ENCODE assay signal across 29 cellular contexts in the genomic region with DNA sequence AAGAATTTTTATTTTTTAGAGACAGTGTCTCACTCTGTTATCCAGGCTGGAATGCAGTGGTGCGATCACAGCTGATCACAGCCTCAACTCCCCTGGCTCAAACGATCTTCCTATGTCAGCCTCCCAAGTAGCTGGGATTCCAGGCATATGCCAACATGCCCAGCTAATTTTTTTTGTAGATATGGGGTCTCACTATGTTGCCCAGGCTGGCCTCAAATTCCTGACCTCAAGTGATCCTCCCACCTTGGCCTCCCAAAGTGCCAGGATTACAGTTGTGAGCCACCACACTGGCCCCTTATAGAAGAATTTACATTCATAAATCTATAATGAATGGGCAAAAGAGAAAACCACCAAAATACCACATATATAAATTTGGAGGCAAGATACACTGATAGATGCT.
"Had no signal": no experiment of that assay in that cellular context is flagged by ENCODE, and none has a peak within 500 bp of the region (broad histone marks: within the 10 kb centered on the region; RNA-seq: fewer than 3 reads in every experiment).

No MANE protein-coding gene starts in this region.

- H3K4me1 ChIP-seq: ascending aorta, breast epithelium, colonic mucosa had no signal

- DNase-seq: activated CD4-positive, alpha-beta memory T cell treated with anti-CD3 and anti-CD28 coated beads, Interleukin-2, amount 10 ng/mL, durations not matched to agents 7 days and 5 days; activated CD4-positive, alpha-beta T cell treated with anti-CD3 and anti-CD28 coated beads for 1 hour; activated CD4-positive, alpha-beta T cell treated with anti-CD3 and anti-CD28 coated beads for 4 hours; activated CD4-positive, alpha-beta T cell treated with anti-CD3 and anti-CD28 coated beads, Interleukin-2, amount 10 ng/mL, durations not matched to agents 7 days and 5 days; activated CD4-positive, alpha-beta T cell treated with anti-CD3 and anti-CD28 coated beads, Interleukin-2, amount 50 U/mL, for 4 hours; activated CD8-positive, alpha-beta memory T cell treated with anti-CD3 and anti-CD28 coated beads, Interleukin-2, amount 50 U/mL, for 48 hours; activated effector memory CD4-positive, alpha-beta T cell treated with Interleukin-2 at 50 U/mL for 16 hours; activated gamma-delta T cell treated with Interleukin-2 at 50 U/mL for 16 hours; activated naive CD4-positive, alpha-beta T cell treated with anti-CD3 and anti-CD28 coated beads, Interleukin-2, amount 50 U/mL, for 16 hours; activated naive CD4-positive, alpha-beta T cell treated with Interleukin-2 at 50 U/mL for 16 hours; activated naive CD8-positive, alpha-beta T cell treated with anti-CD3 and anti-CD28 coated beads for 36 hours; activated T-cell treated with anti-CD3 and anti-CD28 coated beads for 4 hours; activated T-cell treated with anti-CD3 and anti-CD28 coated beads, Interleukin-2, amount 50 U/mL, for 24 hours; activated T-cell treated with anti-CD3 and anti-CD28 coated beads, Interleukin-2, amount 50 U/mL, for 72 hours; central memory CD4-positive, alpha-beta T cell; cerebellar nuclear complex; colonic mucosa; effector memory CD4-positive, alpha-beta T cell; endodermal cell; foreskin fibroblast; head of caudate nucleus; T-helper 1 cell; T-helper 2 cell had no signal

- H3K27me3 Mint-ChIP-seq: activated CD4-positive, alpha-beta memory T cell treated with anti-CD3 and anti-CD28 coated beads, Interleukin-2, amount 10 ng/mL, durations not matched to agents 7 days and 5 days; activated CD4-positive, alpha-beta T cell treated with anti-CD3 and anti-CD28 coated beads, Interleukin-2, amount 10 ng/mL, durations not matched to agents 7 days and 5 days; activated naive CD8-positive, alpha-beta T cell treated with anti-CD3 and anti-CD28 coated beads for 36 hours; activated T-cell treated with anti-CD3 and anti-CD28 coated beads, Interleukin-2, amount 50 U/mL, for 24 hours; brain had no signal

- H3K27ac Mint-ChIP-seq: activated CD4-positive, alpha-beta memory T cell treated with anti-CD3 and anti-CD28 coated beads, Interleukin-2, amount 10 ng/mL, durations not matched to agents 7 days and 5 days; activated CD4-positive, alpha-beta T cell treated with anti-CD3 and anti-CD28 coated beads, Interleukin-2, amount 10 ng/mL, durations not matched to agents 7 days and 5 days; activated T-cell treated with anti-CD3 and anti-CD28 coated beads, Interleukin-2, amount 50 U/mL, for 24 hours; brain; endodermal cell had no signal

- H3K4me3 ChIP-seq: ascending aorta, breast epithelium, cardiac muscle cell, colonic mucosa had no signal

- FAIRE-seq: frontal cortex had no signal

- H3K36me3 ChIP-seq: breast epithelium, cardiac muscle cell, colonic mucosa had no signal

- ATAC-seq: activated T-cell treated with anti-CD3 and anti-CD28 coated beads, Interleukin-2, amount 50 U/mL, for 72 hours; esophagus mucosa had no signal

- H3K9me3 ChIP-seq: ascending aorta, breast epithelium, colonic mucosa had no signal

- H3K27me3 ChIP-seq: ascending aorta, breast epithelium, cardiac muscle cell, colonic mucosa had no signal

- H3K9me3 Mint-ChIP-seq: activated T-cell treated with anti-CD3 and anti-CD28 coated beads, Interleukin-2, amount 50 U/mL, for 24 hours; activated T-cell treated with anti-CD3 and anti-CD28 coated beads, Interleukin-2, amount 50 U/mL, for 72 hours; endodermal cell had no signal

- H3K27ac ChIP-seq: ascending aorta, breast epithelium, cardiac muscle cell, colonic mucosa had no signal

- H3K4me1 Mint-ChIP-seq: activated CD4-positive, alpha-beta memory T cell treated with anti-CD3 and anti-CD28 coated beads, Interleukin-2, amount 10 ng/mL, durations not matched to agents 7 days and 5 days; endodermal cell had no signal

- H3K4me3 Mint-ChIP-seq: activated CD4-positive, alpha-beta memory T cell treated with anti-CD3 and anti-CD28 coated beads, Interleukin-2, amount 10 ng/mL, durations not matched to agents 7 days and 5 days; activated CD4-positive, alpha-beta T cell treated with anti-CD3 and anti-CD28 coated beads, Interleukin-2, amount 10 ng/mL, durations not matched to agents 7 days and 5 days; activated naive CD8-positive, alpha-beta T cell treated with anti-CD3 and anti-CD28 coated beads for 36 hours; activated T-cell treated with anti-CD3 and anti-CD28 coated beads, Interleukin-2, amount 50 U/mL, for 24 hours; activated T-cell treated with anti-CD3 and anti-CD28 coated beads, Interleukin-2, amount 50 U/mL, for 72 hours; brain; endodermal cell had no signal
